8 cellular contexts compared by ENCODE assay signal in the genomic region with DNA sequence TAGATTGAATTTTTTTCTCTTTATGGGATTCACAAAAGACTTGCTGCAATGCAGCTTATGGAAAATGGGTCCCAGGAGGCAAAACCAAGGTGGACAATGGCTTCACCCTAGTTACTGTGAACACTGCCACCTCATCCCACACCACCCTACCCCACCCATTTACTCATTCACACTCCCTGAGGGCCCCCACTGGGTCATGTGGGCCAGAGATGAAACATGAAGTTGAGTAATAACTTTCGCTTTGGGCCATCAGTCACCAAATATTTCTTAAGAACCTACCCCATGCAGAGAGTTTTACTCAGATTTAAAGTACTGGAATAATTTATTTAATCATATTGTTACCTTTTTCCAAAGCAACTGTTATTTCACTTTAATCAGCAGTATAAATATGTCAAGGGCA.
A peak's percentile ranks its signal among the peaks of the same experiment; 100 is the strongest.
DNase-seq lines count a peak whose midpoint lies in the region; ATAC-seq and TF ChIP-seq lines count a peak whose summit lies in the region.

No MANE protein-coding gene starts in this region.

- ATAC-seq in GM19452 (IDR thresholded peaks at IDR 0.05; ENCODE audit: unreplicated experiment), result peak; percentile 61
- ATAC-seq in HG03457 (IDR thresholded peaks at IDR 0.05; ENCODE audit: unreplicated experiment), result peak; percentile 56

- H3K9me3 ChIP-seq in tibial nerve, result no peaks in the 10 kb centered on the region

- peak in 1 of 2 donors; percentile 46 for TF ChIP-seq EP300 in tibial nerve (IDR thresholded peaks at IDR 0.05)

- DNase-seq in AG09309 (ENCODE audit: low read depth), result peak; percentile 46
- DNase-seq in cardiac fibroblast (ENCODE audit: low read depth in 2 of 2), result peak; percentile 60 to 96
- peak; percentile 22 to 42 for DNase-seq in tibial nerve (ENCODE audit: low spot score in 2 of 2)
- no peak for DNase-seq in activated gamma-delta T cell treated with Interleukin-2 at 50 U/mL for 16 hours
- no peak for DNase-seq in NAMALWA (ENCODE audit: low spot score)
- DNase-seq in NCI-H2081 (lab: John Stamatoyannopoulos, UW), result no peak

- H3K4me3 ChIP-seq in AG09309 (ENCODE audit: control insufficient read depth, low read depth, low read length) (no peak overlapping the region), cardiac fibroblast (replicated peaks in 1 of 2; ENCODE audit: low read depth in 2 of 2, low read length in 2 of 2) (no peak overlapping the region), tibial nerve (no peak overlapping the region)

- no peak for TF ChIP-seq POLR2A in tibial nerve (IDR thresholded peaks at IDR 0.05)

- peaks cover 0 to 14% (median 2%) of the 10 kb centered on the region in 4 donors for H3K4me1 ChIP-seq in tibial nerve

- TF ChIP-seq CTCF in AG09309 (IDR thresholded peaks at IDR 0.05; ENCODE audit: control insufficient read depth, insufficient read depth, low read depth, low read length, missing control alignments), result no peak
- TF ChIP-seq CTCF in cardiac fibroblast (IDR thresholded peaks at IDR 0.05; ENCODE audit: low read depth, low read length), result no peak
- no peak for TF ChIP-seq CTCF in tibial nerve (IDR thresholded peaks at IDR 0.05)

- 83% methylated on average over 1 of the region's 1 CpG for WGBS in tibial nerve, 2 donors

- peak overlapping the region in 1 of 4 donors; percentile 23 for H3K27ac ChIP-seq in tibial nerve

- H3K36me3 ChIP-seq in tibial nerve, result no peaks in the 10 kb centered on the region

- H3K27me3 ChIP-seq in tibial nerve, result no peaks in the 10 kb centered on the region

Comparison
In these comparisons a context has a peak if more than half of its experiments do, and no peak if none do; other contexts are left out.
1. DNase-seq: peak in AG09309 (single experiment), cardiac fibroblast (2 of 2) and tibial nerve (2 of 2); none in activated gamma-delta T cell treated with Interleukin-2 at 50 U/mL for 16 hours (single experiment), NAMALWA (single experiment) and NCI-H2081 (0 of 2).